Comparison of ENCODE assay signal across 1 cellular context in the genomic region with DNA sequence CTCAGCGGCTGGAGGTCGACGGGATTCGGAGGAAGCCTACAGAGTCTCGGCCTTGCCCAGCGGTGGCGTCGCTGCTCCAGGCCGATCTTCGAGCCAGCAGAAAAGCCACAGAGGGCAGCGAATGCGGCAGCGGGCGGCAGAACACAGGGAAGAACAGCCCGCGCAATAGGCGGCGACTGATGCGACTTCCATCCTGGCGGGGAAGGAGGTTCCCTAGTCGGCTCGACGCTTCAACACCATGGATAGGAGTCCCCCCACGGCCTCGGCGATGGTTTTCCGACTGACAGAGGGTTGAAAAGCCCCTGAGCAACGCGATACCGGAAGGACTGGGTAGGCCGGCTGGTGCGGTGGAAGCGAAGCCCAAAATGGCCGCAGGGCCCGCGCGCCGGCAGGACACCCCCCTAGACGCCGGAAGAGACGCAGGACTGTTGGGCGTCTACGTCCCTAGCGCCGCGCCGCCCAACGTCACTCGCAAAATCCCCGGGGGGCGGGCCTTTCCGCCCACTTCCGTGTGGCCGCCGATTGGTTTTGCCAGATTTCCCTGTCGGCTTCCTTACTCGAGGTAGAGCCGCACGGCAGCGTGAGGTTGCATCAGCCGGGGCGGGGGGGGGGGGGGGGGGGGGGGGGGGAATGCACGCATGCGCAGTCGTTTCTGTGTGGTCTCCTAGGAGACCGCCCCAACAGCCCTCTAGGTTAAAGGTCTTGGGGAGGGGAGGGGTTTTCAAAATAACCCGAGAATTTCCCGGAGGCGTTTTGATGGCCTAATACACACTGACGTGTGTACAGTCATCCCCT.
TF ChIP-seq lines count a peak whose summit lies in the region.

PPP1R15B (minus strand) TSS at position 367 of the 795 bp plus-strand sequence. CDS start 406 bp downstream, outside the sequence.

TF ChIP-seq in K562, 482 proteins besides CTCF, POLR2A, EP300 and RAD21 (continued from another document and continues in another):
- TF ChIP-seq ARID3B (CRISPR knock-in tag; IDR thresholded peaks at IDR 0.05; ENCODE audit: borderline replicate concordance) (no peak), TEAD1 (CRISPR knock-in tag; IDR thresholded peaks at IDR 0.05) (peak in 1 of 2 experiments; percentile 27; a peak in 1 of 4 replicates), TOE1 (IDR thresholded peaks at IDR 0.05; ENCODE audit: borderline replicate concordance) (peak; percentile 60; the same call in 1 of the 2 replicates), TOE1 (CRISPR knock-in tag; IDR thresholded peaks at IDR 0.05; ENCODE audit: borderline replicate concordance, low read depth) (peak; percentile 88), STAT5A (IDR thresholded peaks at IDR 0.05; ENCODE audit: borderline replicate concordance, low read length) (peak; percentile 26; the same call in 1 of the 2 replicates), TCF15 (CRISPR knock-in tag; IDR thresholded peaks at IDR 0.05) (no peak), ZNF41 (CRISPR knock-in tag; conservative IDR thresholded peaks at IDR 0.05) (no peak; the same call in 1 of the 2 replicates), CEBPG (CRISPR knock-in tag; IDR thresholded peaks at IDR 0.05) (peak; percentile 98), CEBPG (tag; conservative IDR thresholded peaks at IDR 0.05 in 1 of 2, IDR thresholded peaks at IDR 0.05 in 1 of 2) (peak; percentile 84 to 99), SIN3A (IDR thresholded peaks at IDR 0.05; ENCODE audit: borderline replicate concordance in 2 of 2, control insufficient read depth in 1 of 2, low read depth in 2 of 2, low read length in 2 of 2) (peak; percentile 31 to 85; a peak in 1 of 4 replicates), RREB1 (CRISPR knock-in tag; IDR thresholded peaks at IDR 0.05) (0 out of 2 replicates have a peak, but pooled peaks have one; percentile 80), ZNF282 (CRISPR knock-in tag; IDR thresholded peaks at IDR 0.05) (no peak), CREB5 (CRISPR knock-in tag; IDR thresholded peaks at IDR 0.05) (no peak), COPS2 (conservative IDR thresholded peaks at IDR 0.05) (no peak), PTTG1 (tag; IDR thresholded peaks at IDR 0.05; ENCODE audit: low read depth) (no peak), SLC30A9 (CRISPR knock-in tag; IDR thresholded peaks at IDR 0.05) (no peak), ZBTB9 (CRISPR knock-in tag; IDR thresholded peaks at IDR 0.05) (peak; percentile 73; the same call in 1 of the 2 replicates), CBX2 (IDR thresholded peaks at IDR 0.05; ENCODE audit: insufficient read depth, low read length, poor library complexity, severe bottlenecking) (no peak), ZNF699 (CRISPR knock-in tag; IDR thresholded peaks at IDR 0.05; ENCODE audit: insufficient replicate concordance) (no peak), BRD9 (IDR thresholded peaks at IDR 0.05; ENCODE audit: low read depth, partially characterized antibody) (peak; percentile 70), NCOR1 (IDR thresholded peaks at IDR 0.05) (no peak), HNRNPLL (IDR thresholded peaks at IDR 0.05; ENCODE audit: low read depth, low read length, poor library complexity, severe bottlenecking) (peak; percentile 98), FOXM1 (IDR thresholded peaks at IDR 0.05; ENCODE audit: low read depth) (no peak), FOXM1 (CRISPR knock-in tag; IDR thresholded peaks at IDR 0.05; ENCODE audit: low read depth) (no peak), NCOA2 (IDR thresholded peaks at IDR 0.05; ENCODE audit: partially characterized antibody in 2 of 2) (no peak), CTBP1 (IDR thresholded peaks at IDR 0.05; ENCODE audit: borderline replicate concordance) (peak; percentile 29; the same call in 1 of the 2 replicates), THAP7 (CRISPR knock-in tag; IDR thresholded peaks at IDR 0.05) (peak; percentile 74; the same call in 1 of the 2 replicates), ZSCAN29 (IDR thresholded peaks at IDR 0.05) (peak; percentile 59; the same call in 1 of the 2 replicates), GATAD2A (IDR thresholded peaks at IDR 0.05) (no peak)
- TF ChIP-seq, protein P1, sequence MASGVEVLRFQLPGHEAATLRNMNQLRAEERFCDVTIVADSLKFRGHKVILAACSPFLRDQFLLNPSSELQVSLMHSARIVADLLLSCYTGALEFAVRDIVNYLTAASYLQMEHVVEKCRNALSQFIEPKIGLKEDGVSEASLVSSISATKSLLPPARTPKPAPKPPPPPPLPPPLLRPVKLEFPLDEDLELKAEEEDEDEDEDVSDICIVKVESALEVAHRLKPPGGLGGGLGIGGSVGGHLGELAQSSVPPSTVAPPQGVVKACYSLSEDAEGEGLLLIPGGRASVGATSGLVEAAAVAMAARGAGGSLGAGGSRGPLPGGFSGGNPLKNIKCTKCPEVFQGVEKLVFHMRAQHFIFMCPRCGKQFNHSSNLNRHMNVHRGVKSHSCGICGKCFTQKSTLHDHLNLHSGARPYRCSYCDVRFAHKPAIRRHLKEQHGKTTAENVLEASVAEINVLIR (CRISPR knock-in tag; IDR thresholded peaks at IDR 0.05) = peak; percentile 87
- TF ChIP-seq, protein P2, sequence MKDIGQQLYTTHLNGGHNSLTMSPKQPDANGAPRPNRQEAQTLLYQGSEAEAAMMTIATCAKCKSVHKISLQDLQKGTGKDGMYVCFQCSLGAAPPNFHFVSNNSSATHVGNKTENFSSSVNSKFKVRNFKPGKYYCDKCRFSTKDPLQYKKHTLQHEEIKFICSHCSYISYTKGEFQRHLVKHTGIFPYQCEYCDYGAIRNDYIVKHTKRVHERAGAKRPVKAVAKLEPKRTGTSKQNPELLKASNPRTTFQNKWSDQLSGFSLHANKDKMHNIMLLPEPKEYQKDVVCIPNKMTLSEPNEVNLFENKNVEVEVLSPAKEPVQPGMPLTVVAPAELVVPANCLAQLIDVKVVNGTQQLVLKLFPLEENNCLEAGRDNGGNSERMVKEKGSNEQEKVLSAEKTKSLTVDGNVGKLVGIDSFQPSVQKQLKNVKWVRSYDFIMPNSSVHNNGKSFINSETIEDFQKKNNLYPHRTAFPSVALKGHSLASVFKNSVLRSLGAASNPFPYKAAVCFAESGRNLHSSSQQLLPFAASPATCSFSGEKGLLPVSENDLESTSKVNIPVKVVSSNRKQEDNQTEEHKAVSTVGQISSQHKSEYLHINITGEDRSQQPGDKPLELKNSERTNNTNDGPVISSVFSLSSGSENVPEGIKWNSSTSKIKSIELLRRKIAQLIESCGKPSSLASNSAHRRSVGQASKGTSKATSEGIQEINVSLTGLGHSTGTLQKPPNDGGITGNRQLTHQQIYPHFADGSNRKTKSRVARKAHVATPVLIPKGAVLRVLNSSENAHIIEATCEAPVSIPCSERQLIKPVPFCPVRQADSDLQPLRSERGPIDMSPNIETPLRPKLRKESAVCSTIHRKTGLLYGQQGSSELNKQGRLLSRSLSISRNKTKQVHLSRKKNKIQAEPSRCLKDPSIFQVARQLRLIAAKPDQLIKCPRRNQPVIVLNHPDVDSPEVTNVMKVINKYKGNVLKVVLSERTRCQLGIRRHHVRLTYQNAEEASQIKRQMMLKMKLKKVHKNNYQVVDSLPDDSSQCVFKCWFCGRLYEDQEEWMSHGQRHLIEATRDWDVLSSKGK (CRISPR knock-in tag; IDR thresholded peaks at IDR 0.05) = no peak
- TF ChIP-seq, protein P3, sequence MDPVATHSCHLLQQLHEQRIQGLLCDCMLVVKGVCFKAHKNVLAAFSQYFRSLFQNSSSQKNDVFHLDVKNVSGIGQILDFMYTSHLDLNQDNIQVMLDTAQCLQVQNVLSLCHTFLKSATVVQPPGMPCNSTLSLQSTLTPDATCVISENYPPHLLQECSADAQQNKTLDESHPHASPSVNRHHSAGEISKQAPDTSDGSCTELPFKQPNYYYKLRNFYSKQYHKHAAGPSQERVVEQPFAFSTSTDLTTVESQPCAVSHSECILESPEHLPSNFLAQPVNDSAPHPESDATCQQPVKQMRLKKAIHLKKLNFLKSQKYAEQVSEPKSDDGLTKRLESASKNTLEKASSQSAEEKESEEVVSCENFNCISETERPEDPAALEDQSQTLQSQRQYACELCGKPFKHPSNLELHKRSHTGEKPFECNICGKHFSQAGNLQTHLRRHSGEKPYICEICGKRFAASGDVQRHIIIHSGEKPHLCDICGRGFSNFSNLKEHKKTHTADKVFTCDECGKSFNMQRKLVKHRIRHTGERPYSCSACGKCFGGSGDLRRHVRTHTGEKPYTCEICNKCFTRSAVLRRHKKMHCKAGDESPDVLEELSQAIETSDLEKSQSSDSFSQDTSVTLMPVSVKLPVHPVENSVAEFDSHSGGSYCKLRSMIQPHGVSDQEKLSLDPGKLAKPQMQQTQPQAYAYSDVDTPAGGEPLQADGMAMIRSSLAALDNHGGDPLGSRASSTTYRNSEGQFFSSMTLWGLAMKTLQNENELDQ (CRISPR knock-in tag; IDR thresholded peaks at IDR 0.05; ENCODE audit: borderline replicate concordance) = no peak
